Comparison of ENCODE assay signal across 28 cellular contexts in the genomic region with DNA sequence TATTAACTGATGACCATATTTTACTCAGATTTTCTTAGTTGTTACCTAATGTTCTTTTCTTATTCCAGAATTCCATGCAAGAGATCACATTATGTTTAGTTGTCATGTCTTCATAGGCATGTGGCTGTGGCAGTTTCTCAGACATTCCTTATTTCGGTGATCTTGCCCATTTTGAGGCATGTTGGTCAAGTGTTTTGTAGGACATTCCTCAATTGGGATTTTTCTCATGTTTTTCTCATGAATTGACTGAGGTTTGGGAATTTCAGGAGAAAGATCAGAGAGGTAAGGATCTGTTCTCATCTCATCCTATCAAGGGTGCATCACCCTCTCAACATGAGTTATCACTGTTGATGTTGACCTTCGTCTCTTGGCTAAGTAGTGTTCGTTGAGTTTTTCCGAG.
"Had no signal": no experiment of that assay in that cellular context is flagged by ENCODE, and none has a peak within 500 bp of the region (broad histone marks: within the 10 kb centered on the region; RNA-seq: fewer than 3 reads in every experiment).

No MANE protein-coding gene starts in this region.

- H3K27ac Mint-ChIP-seq: neural progenitor cell; progenitor cell of endocrine pancreas; stimulated activated effector memory CD8-positive, alpha-beta T cell treated with anti-CD3 and anti-CD28 coated beads, Interleukin-12 subunit alpha, Interleukin-12 subunit beta, amount 100 ng/mL, for 72 hours; stimulated activated naive CD8-positive, alpha-beta T cell treated with anti-CD3 and anti-CD28 coated beads, Interleukin-15, amount 100 ng/mL, for 72 hours; type B pancreatic cell had no signal

- ATAC-seq: naive thymus-derived CD8-positive, alpha-beta T cell; psoas muscle; right cardiac atrium; right lobe of liver; stimulated activated effector memory CD8-positive, alpha-beta T cell treated with anti-CD3 and anti-CD28 coated beads, Interleukin-12 subunit alpha, Interleukin-12 subunit beta, amount 100 ng/mL, for 72 hours; stimulated activated naive CD8-positive, alpha-beta T cell treated with anti-CD3 and anti-CD28 coated beads, Interleukin-15, amount 100 ng/mL, for 72 hours; stimulated activated naive CD8-positive, alpha-beta T cell treated with anti-CD3 and anti-CD28 coated beads, Interleukin-15, Interleukin-2, amounts not matched to agents 100 U/mL and 50 U/mL, for 24 hours; upper lobe of right lung had no signal

- H3K27me3 Mint-ChIP-seq: naive B cell; naive thymus-derived CD8-positive, alpha-beta T cell; progenitor cell of endocrine pancreas; stimulated activated naive CD8-positive, alpha-beta T cell treated with anti-CD3 and anti-CD28 coated beads, Interleukin-15, amount 100 ng/mL, for 72 hours; type B pancreatic cell had no signal

- H3K9me3 ChIP-seq: ovary, psoas muscle, right lobe of liver, sigmoid colon, suprapubic skin, testis, tibial artery, transverse colon, upper lobe of right lung, uterus had no signal

- DNase-seq: naive B cell; naive thymus-derived CD8-positive, alpha-beta T cell; occipital lobe; ovary; posterior cingulate gyrus; psoas muscle; right cardiac atrium; right lobe of liver; sigmoid colon; small intestine; stimulated activated CD4-positive, alpha-beta T cell treated with anti-CD3 and anti-CD28 coated beads, Interleukin-15, amount 100 ng/mL, for 24 hours; stimulated activated CD4-positive, alpha-beta T cell treated with anti-CD3 and anti-CD28 coated beads, Interleukin-2, amount 100 ng/mL, for 24 hours; stimulated activated CD4-positive, alpha-beta T cell treated with anti-CD3 and anti-CD28 coated beads, Interleukin-2, amount 100 ng/mL, for 48 hours; stimulated activated CD4-positive, alpha-beta T cell treated with anti-CD3 and anti-CD28 coated beads, Interleukin-4, amount 100 ng/mL, for 24 hours; stimulated activated naive CD4-positive, alpha-beta T cell; stimulated activated naive CD8-positive, alpha-beta T cell treated with anti-CD3 and anti-CD28 coated beads, Interleukin-15, amount 100 ng/mL, for 72 hours; stimulated activated naive CD8-positive, alpha-beta T cell treated with anti-CD3 and anti-CD28 coated beads, Interleukin-15, Interleukin-2, amounts not matched to agents 100 U/mL and 50 U/mL, for 24 hours; substantia nigra; testis; tibial artery; transverse colon; upper lobe of right lung; uterus had no signal

- H3K4me3 Mint-ChIP-seq: naive thymus-derived CD8-positive, alpha-beta T cell; neural progenitor cell; stimulated activated effector memory CD8-positive, alpha-beta T cell treated with anti-CD3 and anti-CD28 coated beads, Interleukin-12 subunit alpha, Interleukin-12 subunit beta, amount 100 ng/mL, for 72 hours; stimulated activated naive CD8-positive, alpha-beta T cell treated with anti-CD3 and anti-CD28 coated beads, Interleukin-15, amount 100 ng/mL, for 72 hours; type B pancreatic cell had no signal

- H3K9me3 Mint-ChIP-seq: naive B cell; stimulated activated effector memory CD8-positive, alpha-beta T cell treated with anti-CD3 and anti-CD28 coated beads, Interleukin-12 subunit alpha, Interleukin-12 subunit beta, amount 100 ng/mL, for 72 hours; type B pancreatic cell had no signal
